ENCODE assay signal across 17 cellular contexts in genomic region chr16:58034128-58034685, GRCh38.
"Had no signal": no experiment of that assay in that cellular context is flagged by ENCODE, and none has a peak within 500 bp of the region (broad histone marks: within the 10 kb centered on the region; RNA-seq: fewer than 3 reads in every experiment).

No MANE protein-coding gene starts in this region.

- DNase-seq: activated CD4-positive, alpha-beta T cell treated with anti-CD3 and anti-CD28 coated beads, Interleukin-2, amount 10 ng/mL, durations not matched to agents 24 days and 14 days; activated CD4-positive, CD25-positive, alpha-beta regulatory T cell; activated CD8-positive, alpha-beta memory T cell treated with anti-CD3 and anti-CD28 coated beads, Interleukin-2, amount 50 U/mL, for 48 hours; activated naive CD8-positive, alpha-beta T cell treated with anti-CD3 and anti-CD28 coated beads for 36 hours; amygdala; effector CD8-positive, alpha-beta T cell; foreskin fibroblast; head of caudate nucleus; left colon; mammary epithelial cell; naive B cell; posterior cingulate gyrus; retina; stimulated activated CD4-positive, alpha-beta T cell treated with anti-CD3 and anti-CD28 coated beads, Interleukin-2, amount 100 ng/mL, for 48 hours; stimulated activated naive CD4-positive, alpha-beta T cell had no signal

- H3K27ac ChIP-seq: vagina had no signal

- H3K9me3 ChIP-seq: tibial nerve, vagina had no signal

- H3K4me3 ChIP-seq: tibial nerve, vagina had no signal

- H3K36me3 ChIP-seq: vagina had no signal

- ATAC-seq: left colon had no signal
